ENCODE assay signal across 8 cellular contexts in the genomic region with DNA sequence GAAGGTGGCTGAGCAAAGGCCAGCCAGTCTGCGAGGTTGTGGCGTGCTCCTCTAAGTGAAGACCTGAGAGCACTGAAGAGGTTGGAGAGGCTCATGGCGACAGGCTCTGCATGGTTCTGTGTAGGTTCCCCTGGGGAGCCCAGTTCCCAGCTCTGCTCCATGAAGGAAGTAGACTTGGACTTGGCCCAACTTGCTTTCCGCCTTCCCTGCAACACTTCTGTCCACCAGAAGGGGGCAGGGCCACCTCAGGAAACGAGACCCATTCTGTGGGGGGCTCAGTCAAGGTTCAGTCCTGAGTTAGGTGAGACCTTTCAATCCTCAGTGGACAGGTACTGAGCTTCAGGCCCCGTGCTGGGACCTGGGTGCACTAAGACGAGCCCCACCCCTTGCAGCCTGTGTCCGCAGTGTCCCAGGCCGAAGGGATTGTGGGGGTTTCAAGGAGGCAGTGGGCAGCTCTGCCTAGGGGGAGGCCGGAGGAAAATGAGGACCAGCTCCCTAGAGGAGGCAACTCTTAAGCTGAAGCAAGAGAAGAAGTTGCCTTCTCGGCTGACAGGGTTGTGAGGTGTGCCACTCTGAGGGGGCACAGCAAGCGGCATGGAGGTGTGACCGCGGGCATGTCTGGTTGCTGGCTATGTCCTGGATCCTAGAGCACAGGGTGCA. TPM values are rescaled to one million over a fixed set of nuclear protein-coding genes. Genes with fewer than 3 reads are reported as not detected.
A peak's percentile ranks its signal among the peaks of the same experiment; 100 is the strongest.
DNase-seq lines count a peak whose midpoint lies in the region; ATAC-seq, FAIRE-seq and TF ChIP-seq lines count a peak whose summit lies in the region.

No MANE protein-coding gene starts in this region.

- H3K4me1 ChIP-seq in BE2C = peaks cover 14% of the 10 kb centered on the region
- H3K4me1 ChIP-seq in OCI-LY3 (ENCODE audit: low read length) = no peaks in the 10 kb centered on the region
- peaks cover 0 to 5% of the 10 kb centered on the region in 2 experiments; a peak in 3 of 5 replicates for H3K4me1 ChIP-seq in K562 (replicated peaks in 1 of 2; ENCODE audit: control insufficient read depth in 2 of 2, insufficient read depth in 2 of 2, low read length in 2 of 2)

- TF ChIP-seq CTCF in BE2C (IDR thresholded peaks at IDR 0.05; ENCODE audit: low read depth, low read length) = peak; percentile 93
- TF ChIP-seq CTCF in OCI-LY3 (IDR thresholded peaks at IDR 0.05; ENCODE audit: low read depth, low read length) = peak; percentile 71
- TF ChIP-seq CTCF in K562 (IDR thresholded peaks at IDR 0.05 in 2 of 3, conservative IDR thresholded peaks at IDR 0.05 in 1 of 3; ENCODE audit: insufficient read depth in 2 of 3, low read depth in 1 of 3, low read length in 3 of 3) = peak; percentile 90 to 98 (median 95)

- H3K4me3 ChIP-seq in BE2C (ENCODE audit: low read depth, low read length) (peak overlapping the region; percentile 23; the same call in 1 of the 2 replicates), OCI-LY3 (ENCODE audit: low read length) (no peak overlapping the region), K562 (no peak overlapping the region)

- H3K9ac ChIP-seq in OCI-LY3 (ENCODE audit: low read length) (no peak overlapping the region), K562 (ENCODE audit: insufficient read depth in 1 of 2, low read depth in 2 of 2, low read length in 2 of 2) (no peak overlapping the region)

- H3K9me1 ChIP-seq in K562 (ENCODE audit: control insufficient read depth, insufficient read depth, low read length) = no peaks in the 10 kb centered on the region

- no peak overlapping the region for H2AFZ ChIP-seq in OCI-LY3 (ENCODE audit: low read depth, low read length)
- H2AFZ ChIP-seq in K562 (ENCODE audit: low read depth, low read length) = no peak overlapping the region

- no peaks in the 10 kb centered on the region for H3K27me3 ChIP-seq in BE2C
- no peaks in the 10 kb centered on the region for H3K27me3 ChIP-seq in OCI-LY3 (ENCODE audit: low read depth, low read length)
- peaks cover 49 to 71% of the 10 kb centered on the region in 2 experiments for H3K27me3 ChIP-seq in K562 (ENCODE audit: control insufficient read depth in 2 of 2, insufficient read depth in 2 of 2, low read length in 2 of 2)

- CTCF ChIA-PET in K562 (lab: Yijun Ruan, JAX; ENCODE audit: low intra/inter-chr PET ratio) = interaction anchor here (0.6 to 2.0 kb wide), 4 partner anchors 17 to 381 kb away, joined by 3 to 9 read pairs (median 4); no protein-coding TSS in a partner anchor

- H3K27ac ChIP-seq in OCI-LY3 (ENCODE audit: low read length) (no peak overlapping the region), K562 (ENCODE audit: extremely low read depth, low read depth, low read length) (no peak overlapping the region)

- ATAC-seq in K562 (peak; percentile 80), GM19467 (IDR thresholded peaks at IDR 0.05; ENCODE audit: unreplicated experiment) (no peak), HG03457 (IDR thresholded peaks at IDR 0.05; ENCODE audit: unreplicated experiment) (no peak)

- H3K36me3 ChIP-seq in BE2C (no peaks in the 10 kb centered on the region), OCI-LY3 (replicated peaks; ENCODE audit: low read depth, low read length) (no peaks in the 10 kb centered on the region), K562 (ENCODE audit: control insufficient read depth, insufficient read depth, low read length) (no peaks in the 10 kb centered on the region)

- no peaks in the 10 kb centered on the region for H3K9me3 ChIP-seq in BE2C
- H3K9me3 ChIP-seq in OCI-LY3 (ENCODE audit: insufficient read depth, low read length) = no peaks in the 10 kb centered on the region
- no peaks in the 10 kb centered on the region for H3K9me3 ChIP-seq in K562 (replicated peaks; ENCODE audit: control insufficient read depth, insufficient read depth, low read depth, low read length)

- FAIRE-seq in GM12891 (lab: Jason Lieb, UNC) = peak; percentile 78
- FAIRE-seq in K562 (lab: Jason Lieb, UNC) = peak; percentile 92

- no TSS peak for BruUV-seq in K562 (replicated peaks; lab: Mats Ljungman, UMichigan)

- H4K20me1 ChIP-seq in OCI-LY3 (ENCODE audit: insufficient read depth, low read length) (no peaks in the 10 kb centered on the region), K562 (replicated peaks; ENCODE audit: control insufficient read depth, insufficient read depth, low read length) (peaks cover 16% of the 10 kb centered on the region)

- peak; percentile 79 to 94 for TF ChIP-seq RAD21 in K562 (CRISPR knock-in tag; conservative IDR thresholded peaks at IDR 0.05 in 1 of 2, IDR thresholded peaks at IDR 0.05 in 1 of 2)

- no peak for TF ChIP-seq EP300 in K562 (IDR thresholded peaks at IDR 0.05; ENCODE audit: low read length)

- peak; percentile 76 for DNase-seq in BE2C
- DNase-seq in GM12891 (ENCODE audit: insufficient read length, low spot score) = peak; percentile 54
- peak; percentile 73 to 76 (median 74) for DNase-seq in K562 (ENCODE audit: extremely low read depth in 1 of 4, low spot score in 3 of 4)
- DNase-seq in iPS-NIHi11 (ENCODE audit: low spot score) = peak; percentile 87
- peak; percentile 15 for DNase-seq in stimulated activated CD4-positive, alpha-beta T cell treated with anti-CD3 and anti-CD28 coated beads, Interleukin-12 subunit alpha, Interleukin-12 subunit beta, amount 100 ng/mL, for 4 hours

- 35% methylated on average over 14 of the region's 14 CpGs for WGBS in K562 (ENCODE audit: insufficient coverage, low coverage, missing lambda C conversion rate)

- intact Hi-C loops in K562 (cut with micrococcal nuclease) = loop anchor here (5.0 kb wide), 1 partner anchor 384 kb away; no protein-coding TSS in a partner anchor

- TF ChIP-seq POLR2A in GM12891 (IDR thresholded peaks at IDR 0.05; ENCODE audit: low read depth, low read length) (no peak), K562 (conservative IDR thresholded peaks at IDR 0.05) (no peak)

- POLR2A ChIA-PET in K562 (lab: Yijun Ruan, JAX) = interaction anchor here (0.6 kb wide), 2 partner anchors 9 to 15 kb away, joined by 3 read pairs; no protein-coding TSS in a partner anchor

- H3K79me2 ChIP-seq in OCI-LY3 (ENCODE audit: low read length) (no peaks in the 10 kb centered on the region), K562 (ENCODE audit: control insufficient read depth, insufficient read depth, low read length) (no peaks in the 10 kb centered on the region)

- in situ Hi-C loops in K562 (cut with MboI) = no loop called here

- no peak overlapping the region for H3K4me2 ChIP-seq in OCI-LY3 (ENCODE audit: low read length)
- H3K4me2 ChIP-seq in K562 (ENCODE audit: insufficient read depth, low read length) = no peak overlapping the region

TF ChIP-seq in GM12891, 5 proteins besides CTCF, POLR2A, EP300 and RAD21:
- no peak for TF ChIP-seq POLR2AphosphoS5 (IDR thresholded peaks at IDR 0.05; ENCODE audit: low read depth, low read length)
- TF ChIP-seq PAX5 (IDR thresholded peaks at IDR 0.05; ENCODE audit: insufficient read depth, low read length, severe bottlenecking) = no peak
- TF ChIP-seq SPI1 (IDR thresholded peaks at IDR 0.05; ENCODE audit: low read depth, low read length) = no peak
- no peak for TF ChIP-seq TAF1 (IDR thresholded peaks at IDR 0.05; ENCODE audit: low read depth, low read length)
- TF ChIP-seq POU2F2 (IDR thresholded peaks at IDR 0.05; ENCODE audit: low read depth, low read length) = no peak

TF ChIP-seq in K562, 482 proteins besides CTCF, POLR2A, EP300 and RAD21 (continues in another document):
- TF ChIP-seq SMC3 (conservative IDR thresholded peaks at IDR 0.05; ENCODE audit: insufficient read depth, low read depth, low read length) (peak; percentile 83), STAG1 (CRISPR knock-in tag; IDR thresholded peaks at IDR 0.05; ENCODE audit: borderline replicate concordance) (peak; percentile 89), BDP1 (IDR thresholded peaks at IDR 0.05; ENCODE audit: insufficient read depth, insufficient read length) (no peak), ZNF780A (CRISPR knock-in tag; IDR thresholded peaks at IDR 0.05) (no peak)
- TF ChIP-seq, protein P1, sequence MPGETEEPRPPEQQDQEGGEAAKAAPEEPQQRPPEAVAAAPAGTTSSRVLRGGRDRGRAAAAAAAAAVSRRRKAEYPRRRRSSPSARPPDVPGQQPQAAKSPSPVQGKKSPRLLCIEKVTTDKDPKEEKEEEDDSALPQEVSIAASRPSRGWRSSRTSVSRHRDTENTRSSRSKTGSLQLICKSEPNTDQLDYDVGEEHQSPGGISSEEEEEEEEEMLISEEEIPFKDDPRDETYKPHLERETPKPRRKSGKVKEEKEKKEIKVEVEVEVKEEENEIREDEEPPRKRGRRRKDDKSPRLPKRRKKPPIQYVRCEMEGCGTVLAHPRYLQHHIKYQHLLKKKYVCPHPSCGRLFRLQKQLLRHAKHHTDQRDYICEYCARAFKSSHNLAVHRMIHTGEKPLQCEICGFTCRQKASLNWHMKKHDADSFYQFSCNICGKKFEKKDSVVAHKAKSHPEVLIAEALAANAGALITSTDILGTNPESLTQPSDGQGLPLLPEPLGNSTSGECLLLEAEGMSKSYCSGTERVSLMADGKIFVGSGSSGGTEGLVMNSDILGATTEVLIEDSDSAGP (CRISPR knock-in tag; IDR thresholded peaks at IDR 0.05) = 0 out of 2 replicates have a peak, but pooled peaks have one; percentile 42

RNA-seq across cellular contexts. Expression of a gene that starts 15.0 kb away (rescaled TPM):
- polyA plus RNA-seq in BE2C (2012; ENCODE audit: insufficient read depth, insufficient read length, low read depth) = 93.5 TPM
- polyA plus RNA-seq in GM12891 (2012; ENCODE audit: low read depth, missing spikeins) = 33.6 TPM
- 5.8 and 9.9 TPM in 2 replicates for total RNA-seq in K562 (2011; cell fraction: chromatin; rRNA removed; ENCODE audit: low replicate concordance)
- total RNA-seq in K562 (2011; cell fraction: nucleolus; rRNA removed) = 11.3 and 12.0 TPM in 2 replicates
- total RNA-seq in K562 (2011; cell fraction: nucleoplasm; rRNA removed) = 17.2 and 21.7 TPM in 2 replicates
- 67.0 and 94.5 TPM in 2 replicates for total RNA-seq in K562 (2014; rRNA removed)
- 50.5 and 56.2 TPM in 2 replicates for total RNA-seq in K562 (2014; rRNA removed; fragmentation: Illumina TruSeq; extraction: Trizol)
- total RNA-seq in K562 (2015; rRNA removed; fragmentation: Illumina TruSeq; extraction: Trizol) = 55.0 and 57.0 TPM in 2 replicates
- total RNA-seq in K562 (2021) = 62.2 and 68.5 TPM in 2 replicates
- polyA plus RNA-seq in K562 (2011; rRNA removed) = 55.3 and 70.5 TPM in 2 replicates
- 118 and 120 TPM in 2 replicates for polyA plus RNA-seq in K562 (2011; cell fraction: cytosol; rRNA removed)
- 43.7 and 47.3 TPM in 2 replicates for polyA plus RNA-seq in K562 (2011; cell fraction: nucleus; rRNA removed)
- polyA plus RNA-seq in K562 (2012) = 89.0 and 106 TPM in 2 replicates
- 101 and 109 TPM in 2 replicates for polyA plus RNA-seq in K562 (2014; fragmentation: Illumina TruSeq; extraction: Trizol)
- polyA plus RNA-seq in K562 (2014; fragmentation: Nextera tagmentation; extraction: Ambion mirVana) = 10 to 100 TPM; 14.6 to 26.7 TPM
- polyA plus RNA-seq in K562 (2014; rRNA removed) = 68.3 and 71.2 TPM in 2 replicates
- 26.0 and 30.5 TPM in 2 replicates for polyA minus RNA-seq in K562 (2011; rRNA and poly(A)+ RNA removed)
- 24.7 and 31.9 TPM in 2 replicates for polyA minus RNA-seq in K562 (2011; cell fraction: cytosol; rRNA and poly(A)+ RNA removed)
- 6.7 and 12.2 TPM in 2 replicates for polyA minus RNA-seq in K562 (2011; cell fraction: nucleus; rRNA and poly(A)+ RNA removed)

Comparison
In these comparisons a context has a peak if more than half of its experiments do, and no peak if none do; other contexts are left out.
1. DNase-seq: peak in every context shown above with its lines; median percentile 87 in iPS-NIHi11; 76 in BE2C; 74 in K562; 54 in GM12891; 15 in stimulated activated CD4-positive, alpha-beta T cell treated with anti-CD3 and anti-CD28 coated beads, Interleukin-12 subunit alpha, Interleukin-12 subunit beta, amount 100 ng/mL, for 4 hours.